ENCODE assay signal across 13 cellular contexts in the genomic region with DNA sequence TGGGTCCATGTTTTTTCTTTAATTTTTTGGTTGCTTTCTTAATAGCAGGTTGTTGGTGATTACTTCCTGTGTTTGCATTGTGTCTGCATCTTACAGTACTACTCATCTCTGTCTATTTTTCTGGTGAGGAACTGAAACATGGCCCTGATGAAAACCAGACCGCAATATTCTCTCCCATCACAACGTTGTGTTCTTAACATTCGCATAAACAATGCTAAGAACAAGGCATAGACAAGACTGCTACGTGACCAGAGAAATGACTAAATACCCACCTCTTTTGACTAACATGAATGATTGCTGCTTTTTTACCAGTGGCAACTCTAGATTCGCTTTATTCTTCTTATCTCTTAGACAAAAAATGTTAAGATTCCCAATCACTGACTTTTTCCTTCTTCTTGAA.
DNase-seq lines count a peak whose midpoint lies in the region; ATAC-seq and TF ChIP-seq lines count a peak whose summit lies in the region.
"Had no signal": no experiment of that assay in that cellular context is flagged by ENCODE, and none has a peak within 500 bp of the region (broad histone marks: within the 10 kb centered on the region; RNA-seq: fewer than 3 reads in every experiment).

No MANE protein-coding gene starts in this region.

- H3K36me3 Mint-ChIP-seq in T-cell = no peaks in the 10 kb centered on the region
- H3K36me3 Mint-ChIP-seq in natural killer cell = no peaks in the 10 kb centered on the region
- H3K36me3 Mint-ChIP-seq: activated CD8-positive, alpha-beta memory T cell treated with anti-CD3 and anti-CD28 coated beads, Interleukin-2, amount 10 ng/mL, durations not matched to agents 7 days and 5 days had no signal

- intact Hi-C loops in natural killer cell (cut with micrococcal nuclease) = no loop called here

- ATAC-seq in GM19351 (IDR thresholded peaks at IDR 0.05; ENCODE audit: unreplicated experiment) (peak; percentile 98), HG02759 (IDR thresholded peaks at IDR 0.05; ENCODE audit: unreplicated experiment) (peak; percentile 75), HG03460 (IDR thresholded peaks at IDR 0.05; ENCODE audit: unreplicated experiment) (peak; percentile 93), T-cell (replicated peaks in 1 of 4) (no peak), natural killer cell (no peak)
- ATAC-seq: A549; activated CD8-positive, alpha-beta memory T cell treated with anti-CD3 and anti-CD28 coated beads, Interleukin-2, amount 10 ng/mL, durations not matched to agents 7 days and 5 days; mucosa of descending colon had no signal

- no peaks in the 10 kb centered on the region for H3K36me3 ChIP-seq in GM06990 (ENCODE audit: control insufficient read depth, insufficient read depth, low read length)
- H3K36me3 ChIP-seq: sigmoid colon had no signal

- H3K9me3 Mint-ChIP-seq in T-cell (peaks cover 0 to 11% (median 9%) of the 10 kb centered on the region in 3 donors), natural killer cell (peaks cover 3 to 5% of the 10 kb centered on the region in 2 donors)

- H3K27me3 Mint-ChIP-seq in T-cell = peaks cover 7 to 20% of the 10 kb centered on the region in 2 donors
- H3K27me3 Mint-ChIP-seq in natural killer cell (ENCODE audit: low read depth in 2 of 2) = peaks cover 0 to 2% of the 10 kb centered on the region in 2 donors

- H3K27ac Mint-ChIP-seq in T-cell (no peak overlapping the region), natural killer cell (no peak overlapping the region)
- H3K27ac Mint-ChIP-seq: activated CD8-positive, alpha-beta memory T cell treated with anti-CD3 and anti-CD28 coated beads, Interleukin-2, amount 10 ng/mL, durations not matched to agents 7 days and 5 days had no signal

- no peak overlapping the region for H3K4me3 ChIP-seq in GM06990 (replicated peaks; ENCODE audit: low read depth, low read length)
- H3K4me3 ChIP-seq: A549, mucosa of descending colon, sigmoid colon had no signal

- H3K27me3 ChIP-seq in GM06990 (replicated peaks; ENCODE audit: control insufficient read depth, insufficient read depth, low read length) = no peaks in the 10 kb centered on the region
- H3K27me3 ChIP-seq: sigmoid colon had no signal

- DNase-seq in GM06990 (ENCODE audit: extremely low read depth, insufficient read length) (peak; percentile 45), T-cell (no peak), DMS153 treated with DMSO at 0.1 percent for 48 hours (lab: John Stamatoyannopoulos, UW; ENCODE audit: unreplicated experiment) (no peak), natural killer cell (no peak)
- no peak for DNase-seq in activated CD4-positive, alpha-beta T cell treated with anti-CD3 and anti-CD28 coated beads for 4 hours
- DNase-seq: activated CD8-positive, alpha-beta memory T cell treated with anti-CD3 and anti-CD28 coated beads, Interleukin-2, amount 10 ng/mL, durations not matched to agents 7 days and 5 days; mucosa of descending colon; NCI-H748 treated with DMSO at 0.1 percent for 48 hours; sigmoid colon had no signal

- CTCF ChIA-PET in T-cell (lab: Charles Lee) = no interaction called here

- H3K4me1 Mint-ChIP-seq in T-cell (no peaks in the 10 kb centered on the region), natural killer cell (no peaks in the 10 kb centered on the region)
- H3K4me1 Mint-ChIP-seq: activated CD8-positive, alpha-beta memory T cell treated with anti-CD3 and anti-CD28 coated beads, Interleukin-2, amount 10 ng/mL, durations not matched to agents 7 days and 5 days had no signal

- H3K4me3 Mint-ChIP-seq in T-cell (no peak overlapping the region), natural killer cell (no peak overlapping the region)
- H3K4me3 Mint-ChIP-seq: activated CD8-positive, alpha-beta memory T cell treated with anti-CD3 and anti-CD28 coated beads, Interleukin-2, amount 10 ng/mL, durations not matched to agents 7 days and 5 days had no signal

- TF ChIP-seq CTCF in GM06990 (IDR thresholded peaks at IDR 0.05; ENCODE audit: insufficient read depth, low read length, poor library complexity, severe bottlenecking) (no peak), natural killer cell (IDR thresholded peaks at IDR 0.05) (no peak)

- POLR2A ChIA-PET in T-cell (lab: Charles Lee) = no interaction called here

Comparison
In these comparisons a context has a peak if more than half of its experiments do, and no peak if none do; other contexts are left out.
1. ATAC-seq: peak in GM19351 (single experiment), HG02759 (single experiment) and HG03460 (single experiment); none in T-cell (0 of 4) and natural killer cell (0 of 3).